8 cellular contexts compared by ENCODE assay signal in genomic region chr13:27620377-27621115, GRCh38. TPM values are rescaled to one million over a fixed set of nuclear protein-coding genes. Genes with fewer than 3 reads are reported as not detected.
DNase-seq lines count a peak whose midpoint lies in the region; ATAC-seq, FAIRE-seq and TF ChIP-seq lines count a peak whose summit lies in the region.

Gene LNX2 (minus strand): TSS chr13:27620529. CDS start chr13:27581703, 38,826 bp downstream.

- no peaks in the 10 kb centered on the region for H3K9me3 ChIP-seq in smooth muscle cell (replicated peaks; ENCODE audit: low read depth)

- FAIRE-seq in bronchial epithelial cell (lab: Jason Lieb, UNC): no peak

- H4K20me1 ChIP-seq in smooth muscle cell (ENCODE audit: low read depth): peaks cover 69% of the 10 kb centered on the region

- H3K27me3 ChIP-seq in bronchial epithelial cell (ENCODE audit: control insufficient read depth, insufficient read depth, low read length) (no peaks in the 10 kb centered on the region), smooth muscle cell (ENCODE audit: low read depth) (no peaks in the 10 kb centered on the region)

- POLR2A ChIA-PET in AG04449 (lab: Yijun Ruan, JAX): interaction anchor here (0.9 kb wide), 1 partner anchor 18 kb away, joined by 4 read pairs; no protein-coding TSS in a partner anchor

- H3K4me3 ChIP-seq in AG04449 (ENCODE audit: low read depth, low read length): peak within 1 kb of the TSS; percentile 76
- H3K4me3 ChIP-seq in WI38 (ENCODE audit: low read depth, low read length): peak within 1 kb of the TSS; percentile 93
- peak within 1 kb of the TSS; percentile 63 for H3K4me3 ChIP-seq in bronchial epithelial cell (ENCODE audit: low read depth, low read length)
- H3K4me3 ChIP-seq in smooth muscle cell: peak within 1 kb of the TSS; percentile 94

- H3K9ac ChIP-seq in smooth muscle cell (ENCODE audit: low read depth): peak within 1 kb of the TSS; percentile 53

- H3F3A ChIP-seq in smooth muscle cell (ENCODE audit: low read depth): peaks cover 7% of the 10 kb centered on the region

- peak within 1 kb of the TSS; percentile 77 for H3K27ac ChIP-seq in smooth muscle cell (ENCODE audit: low read depth)

- peak within 1 kb of the TSS; percentile 97 for H2AFZ ChIP-seq in smooth muscle cell (ENCODE audit: low read depth)

- H3K79me2 ChIP-seq in smooth muscle cell (ENCODE audit: low read depth): peaks cover 80% of the 10 kb centered on the region

- TF ChIP-seq CTCF in AG04449 (IDR thresholded peaks at IDR 0.05; ENCODE audit: insufficient read depth, low read length, missing control alignments): no peak
- no peak for TF ChIP-seq CTCF in WI38 (IDR thresholded peaks at IDR 0.05; ENCODE audit: low read depth, low read length)
- TF ChIP-seq CTCF in bronchial epithelial cell (IDR thresholded peaks at IDR 0.05; ENCODE audit: insufficient read depth, low read length, severe bottlenecking): no peak
- TF ChIP-seq CTCF in smooth muscle cell (IDR thresholded peaks at IDR 0.05; ENCODE audit: borderline replicate concordance, insufficient read depth, poor library complexity, severe bottlenecking): no peak

- peak within 1 kb of the TSS; percentile 94 for H3K4me2 ChIP-seq in smooth muscle cell

- peaks cover 18% of the 10 kb centered on the region for H3K4me1 ChIP-seq in smooth muscle cell (ENCODE audit: low read depth)

- DNase-seq in AG04449 (ENCODE audit: low read depth, low spot score): peak; percentile 65
- DNase-seq in NCI-H2227 (lab: John Stamatoyannopoulos, UW; ENCODE audit: unreplicated experiment): peak; percentile 95
- peak; percentile 83 for DNase-seq in bronchial epithelial cell (ENCODE audit: low read depth)
- peak; percentile 97 for DNase-seq in iPS-NIHi7 (ENCODE audit: extremely low spot score)
- DNase-seq in smooth muscle cell (lab: John Stamatoyannopoulos, UW; ENCODE audit: unreplicated experiment): peak; percentile 86

- ATAC-seq in GM18873 (IDR thresholded peaks at IDR 0.05; ENCODE audit: low FRiP score, unreplicated experiment): peak; percentile 86
- ATAC-seq in HG03135 (IDR thresholded peaks at IDR 0.05; ENCODE audit: unreplicated experiment): peak; percentile 86

- 1% methylated on average over 73 of the region's 79 CpGs for WGBS in smooth muscle cell (ENCODE audit: low lambda C conversion rate)

- CTCF ChIA-PET in AG04449 (lab: Yijun Ruan, JAX): interaction anchor here (0.6 to 3.6 kb wide), 9 partner anchors 11 to 334 kb away, joined by 3 to 11 read pairs (median 3); no protein-coding TSS in a partner anchor

- H3K36me3 ChIP-seq in bronchial epithelial cell (ENCODE audit: control insufficient read depth, insufficient read depth, low read length) (peaks cover 5% of the 10 kb centered on the region), smooth muscle cell (ENCODE audit: low read depth) (no peaks in the 10 kb centered on the region)

RNA-seq across cellular contexts. Expression of gene LNX2, which starts in this region (rescaled TPM):
- total RNA-seq in bronchial epithelial cell: 29.1 and 29.2 TPM in 2 replicates
- total RNA-seq in smooth muscle cell: 7.3 and 11.7 TPM in 2 replicates
- 4.8 and 5.5 TPM in 2 replicates for polyA plus RNA-seq in smooth muscle cell

Comparison
In these comparisons a context has a peak if more than half of its experiments do, and no peak if none do; other contexts are left out.
1. Peak in every context shown above with its lines: DNase-seq, ATAC-seq, H3K4me3 ChIP-seq and H3K27ac ChIP-seq.